7 cellular contexts compared by ENCODE assay signal in genomic region chr9:89371791-89372190, GRCh38. TPM values are rescaled to one million over a fixed set of nuclear protein-coding genes. Genes with fewer than 3 reads are reported as not detected.
DNase-seq lines count a peak whose midpoint lies in the region; ATAC-seq, FAIRE-seq and TF ChIP-seq lines count a peak whose summit lies in the region.
"Not testable (repeated sequence)": the region's sequence is repeated elsewhere in the genome, so short reads cannot be mapped to it uniquely, and the experiment has no call there.

No MANE protein-coding gene starts in this region.

- H2AFZ ChIP-seq in GM12878 (ENCODE audit: control insufficient read depth, low read depth, low read length) = not testable (repeated sequence)

- TF ChIP-seq CTCF in GM12878 (IDR thresholded peaks at IDR 0.05 in 2 of 3, conservative IDR thresholded peaks at IDR 0.05 in 1 of 3; ENCODE audit: control insufficient read depth in 2 of 3, extremely low read depth in 1 of 3, insufficient read depth in 1 of 3, low read depth in 3 of 3, low read length in 3 of 3); foreskin keratinocyte (conservative IDR thresholded peaks at IDR 0.05): not testable (repeated sequence)

- RAD21 ChIA-PET in GM12878 (lab: Charles Lee; ENCODE audit: unreplicated experiment) = interaction anchor here (2.3 kb wide), 1 partner anchor 177 kb away, joined by 7 read pairs; no protein-coding TSS in a partner anchor

- H3K79me2 ChIP-seq in GM12878 (ENCODE audit: control insufficient read depth, insufficient read depth, low read length) = not testable (repeated sequence)

- peak overlapping the region; percentile 4 for H3K27ac ChIP-seq in CD8-positive, alpha-beta memory T cell (ENCODE audit: low read depth, low read length)
- H3K27ac ChIP-seq in GM12878 (ENCODE audit: control insufficient read depth, insufficient read depth); foreskin keratinocyte: not testable (repeated sequence)
- H3K27ac ChIP-seq in effector memory CD4-positive, alpha-beta T cell (ENCODE audit: insufficient read depth, low read length, poor library complexity, severe bottlenecking) = peak overlapping the region; percentile 34

- CTCF ChIA-PET in CD8-positive, alpha-beta memory T cell (lab: Charles Lee) = interaction anchor here (1.1 kb wide), 1 partner anchor 177 kb away, joined by 5 read pairs; no protein-coding TSS in a partner anchor
- CTCF ChIA-PET in GM12878 (lab: Yijun Ruan, JAX) = not testable (repeated sequence)

- H3K27me3 ChIP-seq in CD8-positive, alpha-beta memory T cell (ENCODE audit: insufficient read depth, low read length, poor library complexity, severe bottlenecking); GM12878 (replicated peaks in 1 of 2; ENCODE audit: control insufficient read depth in 2 of 2, insufficient read depth in 2 of 2, low read length in 1 of 2); effector memory CD4-positive, alpha-beta T cell (replicated peaks; ENCODE audit: control insufficient read depth, insufficient read depth, low read length, poor library complexity, severe bottlenecking); foreskin keratinocyte: not testable (repeated sequence)

- not testable (repeated sequence) for H3K9me3 ChIP-seq in CD8-positive, alpha-beta memory T cell (ENCODE audit: low read length); GM12878 (replicated peaks; ENCODE audit: control insufficient read depth, insufficient read depth, low read length); effector memory CD4-positive, alpha-beta T cell (ENCODE audit: control insufficient read depth, low read length)

- not testable (repeated sequence) for H3K36me3 ChIP-seq in CD8-positive, alpha-beta memory T cell (ENCODE audit: insufficient read depth, low read length); GM12878 (ENCODE audit: control insufficient read depth in 2 of 2, insufficient read depth in 2 of 2, low read length in 1 of 2); effector memory CD4-positive, alpha-beta T cell (ENCODE audit: control insufficient read depth, insufficient read depth, low read length)

- H4K20me1 ChIP-seq in GM12878 (ENCODE audit: control insufficient read depth, insufficient read depth) = not testable (repeated sequence)

- BruUV-seq in GM12878 (replicated peaks; lab: Mats Ljungman, UMichigan) = not testable (repeated sequence)

- not testable (repeated sequence) for H3K9ac ChIP-seq in GM12878 (ENCODE audit: control insufficient read depth, insufficient read depth, low read length)

- H3K36me3 Mint-ChIP-seq in CD8-positive, alpha-beta memory T cell = peaks cover 0 to 15% (median 4%) of the 10 kb centered on the region in 3 donors
- peaks cover 54% of the 10 kb centered on the region for H3K36me3 Mint-ChIP-seq in stimulated activated effector memory CD8-positive, alpha-beta T cell treated with anti-CD3 and anti-CD28 coated beads, Interleukin-12 subunit alpha, Interleukin-12 subunit beta, amount 100 ng/mL, for 72 hours

- TF ChIP-seq RAD21 in GM12878 (IDR thresholded peaks at IDR 0.05; ENCODE audit: insufficient read depth, low read depth, low read length) = not testable (repeated sequence)

- H3K4me1 Mint-ChIP-seq in CD8-positive, alpha-beta memory T cell = peaks cover 20 to 50% (median 44%) of the 10 kb centered on the region in 3 donors
- peaks cover 58% of the 10 kb centered on the region for H3K4me1 Mint-ChIP-seq in stimulated activated effector memory CD8-positive, alpha-beta T cell treated with anti-CD3 and anti-CD28 coated beads, Interleukin-12 subunit alpha, Interleukin-12 subunit beta, amount 100 ng/mL, for 72 hours

- H3K27ac Mint-ChIP-seq in CD8-positive, alpha-beta memory T cell = peak overlapping the region in 1 of 8 donors; percentile 87
- peak overlapping the region; percentile 90 for H3K27ac Mint-ChIP-seq in stimulated activated effector memory CD8-positive, alpha-beta T cell treated with anti-CD3 and anti-CD28 coated beads, Interleukin-12 subunit alpha, Interleukin-12 subunit beta, amount 100 ng/mL, for 72 hours

- intact Hi-C loops in GM12878 (cut with micrococcal nuclease; ENCODE audit: unreplicated experiment); left colon (cut with DNase I, micrococcal nuclease): not testable (repeated sequence)

- H3K9me3 Mint-ChIP-seq in CD8-positive, alpha-beta memory T cell; stimulated activated effector memory CD8-positive, alpha-beta T cell treated with anti-CD3 and anti-CD28 coated beads, Interleukin-12 subunit alpha, Interleukin-12 subunit beta, amount 100 ng/mL, for 72 hours: not testable (repeated sequence)

- SMC1A ChIA-PET in GM12878 (lab: Charles Lee; ENCODE audit: uncharacterized antibody, unreplicated experiment) = not testable (repeated sequence)

- not testable (repeated sequence) for H3K4me3 Mint-ChIP-seq in CD8-positive, alpha-beta memory T cell; stimulated activated effector memory CD8-positive, alpha-beta T cell treated with anti-CD3 and anti-CD28 coated beads, Interleukin-12 subunit alpha, Interleukin-12 subunit beta, amount 100 ng/mL, for 72 hours

- not testable (repeated sequence) for H3K4me2 ChIP-seq in GM12878 (ENCODE audit: control insufficient read depth, insufficient read depth)

- TF ChIP-seq EP300 in GM12878 (IDR thresholded peaks at IDR 0.05; ENCODE audit: borderline replicate concordance in 1 of 2, control insufficient read depth in 1 of 2, low read depth in 2 of 2, low read length in 2 of 2) = not testable (repeated sequence)

- peak; percentile 100 for FAIRE-seq in HTR-8/SVneo (lab: Jason Lieb, UNC)
- peak; percentile 49 for FAIRE-seq in GM12878 (lab: Jason Lieb, UNC)

- TF ChIP-seq POLR2A in GM12878 (IDR thresholded peaks at IDR 0.05; ENCODE audit: low read depth, low read length) = not testable (repeated sequence)

- WGBS in GM12878 (ENCODE audit: insufficient coverage, insufficient replicate concordance, low lambda C conversion rate, missing lambda C conversion rate) = no CpG with 5 or more reads among the region's 5 CpGs

- DNase-seq in CD8-positive, alpha-beta memory T cell; HTR-8/SVneo (ENCODE audit: insufficient read length, low spot score); GM12878 (ENCODE audit: low read depth, low spot score); effector memory CD4-positive, alpha-beta T cell; foreskin keratinocyte; left colon; stimulated activated effector memory CD8-positive, alpha-beta T cell treated with anti-CD3 and anti-CD28 coated beads, Interleukin-12 subunit alpha, Interleukin-12 subunit beta, amount 100 ng/mL, for 72 hours (ENCODE audit: low spot score in 2 of 2): not testable (repeated sequence)

- ATAC-seq in GM12878; stimulated activated effector memory CD8-positive, alpha-beta T cell treated with anti-CD3 and anti-CD28 coated beads, Interleukin-12 subunit alpha, Interleukin-12 subunit beta, amount 100 ng/mL, for 72 hours: not testable (repeated sequence)
- ATAC-seq in foreskin keratinocyte = peak; percentile 1
- peak; percentile 12 for ATAC-seq in left colon

- H3K4me1 ChIP-seq in CD8-positive, alpha-beta memory T cell (ENCODE audit: insufficient read depth, low read length) = peaks cover 20% of the 10 kb centered on the region
- peaks cover 13% of the 10 kb centered on the region for H3K4me1 ChIP-seq in GM12878 (ENCODE audit: control insufficient read depth, insufficient read depth, low read length)
- peaks cover 11% of the 10 kb centered on the region for H3K4me1 ChIP-seq in effector memory CD4-positive, alpha-beta T cell (ENCODE audit: control insufficient read depth, insufficient read depth, low read length, poor library complexity, severe bottlenecking)
- H3K4me1 ChIP-seq in foreskin keratinocyte = not testable (repeated sequence)

- in situ Hi-C loops in GM12878 (cut with MboI) = not testable (repeated sequence)

- H3K4me3 ChIP-seq in CD8-positive, alpha-beta memory T cell (ENCODE audit: low read length); GM12878; effector memory CD4-positive, alpha-beta T cell (ENCODE audit: insufficient read depth, low read depth, low read length, poor library complexity, severe bottlenecking): not testable (repeated sequence)

- H3K27me3 Mint-ChIP-seq in CD8-positive, alpha-beta memory T cell = not testable (repeated sequence)

- POLR2A ChIA-PET in CD8-positive, alpha-beta memory T cell (lab: Charles Lee); GM12878 (lab: Charles Lee): not testable (repeated sequence)

RNA-seq across cellular contexts. Expression of gene SECISBP2, which starts 53.5 kb away (rescaled TPM):
- 10 to 100 TPM; 36.7 to 37.0 TPM for total RNA-seq in CD8-positive, alpha-beta memory T cell
- 22.4 TPM for polyA plus RNA-seq in CD8-positive, alpha-beta memory T cell
- total RNA-seq in GM12878 (2013; cell fraction: nucleolus; rRNA removed) = 321 and 348 TPM in 2 replicates
- total RNA-seq in GM12878 (2014; rRNA removed) = 31.6 and 36.7 TPM in 2 replicates
- total RNA-seq in GM12878 (2014; rRNA removed; fragmentation: Illumina TruSeq; extraction: Trizol) = 38.2 and 39.7 TPM in 2 replicates
- total RNA-seq in GM12878 (2021) = 24.7 and 32.3 TPM in 2 replicates
- 20.6 TPM for polyA plus RNA-seq in GM12878 (2011; ENCODE audit: low read depth)
- 50.5 and 60.7 TPM in 2 replicates for polyA plus RNA-seq in GM12878 (2011; rRNA removed)
- 24.4 and 28.6 TPM in 2 replicates for polyA plus RNA-seq in GM12878 (2011; cell fraction: cytosol; rRNA removed)
- polyA plus RNA-seq in GM12878 (2011; cell fraction: nucleus; rRNA removed) = 145 and 161 TPM in 2 replicates
- 25.4 and 30.0 TPM in 2 replicates for polyA plus RNA-seq in GM12878 (2012)
- 48.3 and 67.1 TPM in 2 replicates for polyA plus RNA-seq in GM12878 (2014; fragmentation: Illumina TruSeq; extraction: Trizol)
- polyA plus RNA-seq in GM12878 (2014; fragmentation: Nextera tagmentation; extraction: Ambion mirVana) = 1 to 10 TPM; 4.6 to 6.6 TPM
- polyA plus RNA-seq in GM12878 (2014; rRNA removed) = 31.0 and 36.8 TPM in 2 replicates
- polyA plus RNA-seq in GM12878 (2016; fragmentation: Nextera tagmentation; extraction: Ambion mirVana) = 10 to 100 TPM; 22.5 to 27.4 TPM
- 34.5 and 34.8 TPM in 2 replicates for polyA minus RNA-seq in GM12878 (2011; rRNA and poly(A)+ RNA removed)
- polyA minus RNA-seq in GM12878 (2011; cell fraction: cytosol; rRNA and poly(A)+ RNA removed) = 8.3 and 12.6 TPM in 2 replicates
- 43.3 and 71.2 TPM in 2 replicates for polyA minus RNA-seq in GM12878 (2011; cell fraction: nucleus; rRNA and poly(A)+ RNA removed)
- 20.8 and 21.5 TPM in 2 replicates for total RNA-seq in foreskin keratinocyte
- polyA plus RNA-seq in foreskin keratinocyte = 7.8 and 8.8 TPM in 2 replicates
- total RNA-seq in left colon = 10 to 100 TPM; 49.4 to 54.3 TPM
